In the genomic region with DNA sequence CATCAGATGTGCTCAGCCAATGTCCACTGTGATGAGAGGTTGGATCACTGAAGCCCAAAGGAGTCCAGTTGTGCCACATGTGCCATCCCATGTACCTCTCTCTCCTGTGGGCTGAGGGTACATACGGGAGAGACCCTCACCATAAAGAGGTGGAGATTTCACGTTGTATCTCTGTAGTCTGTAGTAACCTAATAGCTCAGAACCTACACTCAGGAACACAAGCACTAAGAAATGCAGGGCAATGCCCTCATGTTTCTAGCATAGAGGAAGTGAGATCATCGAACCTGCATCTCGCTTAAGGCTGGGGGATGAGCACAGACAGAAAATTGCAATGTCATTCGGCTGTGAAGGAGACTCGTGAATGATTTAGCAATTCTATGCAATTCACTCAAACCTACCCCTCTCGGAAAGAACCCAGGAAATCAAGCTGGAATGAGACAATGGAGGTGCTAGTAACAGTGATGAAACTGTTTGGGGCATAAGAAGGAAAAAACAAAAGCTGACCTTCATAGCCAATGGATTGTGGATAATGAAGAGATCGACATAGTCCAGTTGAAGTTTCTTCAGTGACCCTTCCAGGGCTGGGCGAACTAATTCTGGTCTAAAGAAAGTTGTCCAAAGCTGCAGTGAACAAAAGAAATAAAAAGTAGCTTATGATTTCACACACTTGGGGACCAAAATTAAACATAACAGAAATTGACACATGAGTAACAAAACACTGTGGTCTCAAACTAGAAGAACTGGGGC, we compare ENCODE assay signal across 9 cellular contexts.
DNase-seq lines count a peak whose midpoint lies in the region; ATAC-seq and TF ChIP-seq lines count a peak whose summit lies in the region.
"Had no signal": no experiment of that assay in that cellular context is flagged by ENCODE, and none has a peak within 500 bp of the region (broad histone marks: within the 10 kb centered on the region; RNA-seq: fewer than 3 reads in every experiment).

No MANE protein-coding gene starts in this region.

- TF ChIP-seq RAD21 in SK-N-SH (IDR thresholded peaks at IDR 0.05; ENCODE audit: low read length): no peak

- H3K9me3 ChIP-seq in SK-N-SH (no peaks in the 10 kb centered on the region), BE2C (no peaks in the 10 kb centered on the region)
- no peaks in the 10 kb centered on the region for H3K9me3 ChIP-seq in effector memory CD4-positive, alpha-beta T cell (ENCODE audit: control insufficient read depth, low read length)

- no peaks in the 10 kb centered on the region for H3K9me2 ChIP-seq in SK-N-SH

- no peaks in the 10 kb centered on the region for H3F3A ChIP-seq in SK-N-SH (replicated peaks; ENCODE audit: insufficient read depth)

- no peak overlapping the region for H3K27ac ChIP-seq in SK-N-SH (ENCODE audit: low read depth in 2 of 2, low read length in 1 of 2)
- no peak overlapping the region for H3K27ac ChIP-seq in effector memory CD4-positive, alpha-beta T cell (ENCODE audit: insufficient read depth, low read length, poor library complexity, severe bottlenecking)

- ATAC-seq in GM18505 (IDR thresholded peaks at IDR 0.05; ENCODE audit: unreplicated experiment) (peak; percentile 67), HG02870 (IDR thresholded peaks at IDR 0.05; ENCODE audit: unreplicated experiment) (peak; percentile 39), HG03039 (IDR thresholded peaks at IDR 0.05; ENCODE audit: unreplicated experiment) (no peak), HG03045 (IDR thresholded peaks at IDR 0.05; ENCODE audit: unreplicated experiment) (no peak)

- no peak for TF ChIP-seq POLR2A in GM18505 (IDR thresholded peaks at IDR 0.05; ENCODE audit: borderline replicate concordance, extremely low read depth, insufficient read depth, insufficient read length)

- H3K36me3 ChIP-seq in SK-N-SH (replicated peaks in 1 of 2; ENCODE audit: control insufficient read depth in 1 of 2, insufficient read depth in 2 of 2, low read length in 1 of 2) (no peaks in the 10 kb centered on the region), BE2C (no peaks in the 10 kb centered on the region)
- peaks cover 5% of the 10 kb centered on the region for H3K36me3 ChIP-seq in effector memory CD4-positive, alpha-beta T cell (ENCODE audit: control insufficient read depth, insufficient read depth, low read length)

- WGBS in SK-N-SH (ENCODE audit: low lambda C conversion rate): 24% methylated on average over 9 of the region's 9 CpGs

- H3K4me1 ChIP-seq in SK-N-SH (ENCODE audit: control insufficient read depth in 1 of 2, insufficient read depth in 2 of 2, low read depth in 1 of 2, low read length in 1 of 2): peaks cover 0 to 13% of the 10 kb centered on the region in 2 experiments; a peak in 1 of 4 replicates
- peaks cover 16% of the 10 kb centered on the region for H3K4me1 ChIP-seq in effector memory CD4-positive, alpha-beta T cell (ENCODE audit: control insufficient read depth, insufficient read depth, low read length, poor library complexity, severe bottlenecking)
- no peaks in the 10 kb centered on the region for H3K4me1 ChIP-seq in BE2C

- no peak overlapping the region for H3K4me2 ChIP-seq in SK-N-SH

- H4K20me1 ChIP-seq in SK-N-SH (ENCODE audit: insufficient read depth): no peaks in the 10 kb centered on the region

- DNase-seq in SK-N-SH (no peak), hepatic stellate cell (ENCODE audit: low spot score) (peak; percentile 63), BE2C (no peak)
- no peak for DNase-seq in effector memory CD4-positive, alpha-beta T cell
- DNase-seq: left cardiac atrium had no signal

- H3K4me3 ChIP-seq in SK-N-SH (ENCODE audit: low read depth in 2 of 2, low read length in 1 of 2): no peak overlapping the region
- no peak overlapping the region for H3K4me3 ChIP-seq in effector memory CD4-positive, alpha-beta T cell (ENCODE audit: insufficient read depth, low read depth, low read length, poor library complexity, severe bottlenecking)
- no peak overlapping the region for H3K4me3 ChIP-seq in BE2C (ENCODE audit: low read depth, low read length)

- POLR2A ChIA-PET in SK-N-SH (lab: Yijun Ruan, JAX): no interaction called here

- H3K79me2 ChIP-seq in SK-N-SH (ENCODE audit: insufficient read depth): no peaks in the 10 kb centered on the region

- no peak for TF ChIP-seq CTCF in SK-N-SH (IDR thresholded peaks at IDR 0.05)
- TF ChIP-seq CTCF in BE2C (IDR thresholded peaks at IDR 0.05; ENCODE audit: low read depth, low read length): no peak

- H3K27me3 ChIP-seq in SK-N-SH (ENCODE audit: insufficient read depth) (no peaks in the 10 kb centered on the region), BE2C (no peaks in the 10 kb centered on the region)
- no peaks in the 10 kb centered on the region for H3K27me3 ChIP-seq in effector memory CD4-positive, alpha-beta T cell (replicated peaks; ENCODE audit: control insufficient read depth, insufficient read depth, low read length, poor library complexity, severe bottlenecking)

- no peak for TF ChIP-seq EP300 in SK-N-SH (IDR thresholded peaks at IDR 0.05; ENCODE audit: borderline replicate concordance in 1 of 2, low read depth in 1 of 2, low read length in 1 of 2)

- 0 out of 2 replicates have a peak overlapping the region, but pooled peaks have one; percentile 4 for H3K9ac ChIP-seq in SK-N-SH

- H2AFZ ChIP-seq in SK-N-SH (ENCODE audit: low read depth): peak overlapping the region; percentile 68; the same call in 1 of the 2 replicates

- CTCF ChIA-PET in SK-N-SH (lab: Yijun Ruan, JAX): interaction anchor here (0.6 to 4.5 kb wide), 9 partner anchors 12 to 468 kb away, joined by 3 to 65 read pairs (median 4); no protein-coding TSS in a partner anchor

TF ChIP-seq in SK-N-SH, 30 proteins besides CTCF, POLR2A, EP300 and RAD21:
- no peak for TF ChIP-seq SMC3 (IDR thresholded peaks at IDR 0.05; ENCODE audit: low read depth, low read length)
- TF ChIP-seq CHD2 (IDR thresholded peaks at IDR 0.05; ENCODE audit: low read length, partially characterized antibody): no peak
- TF ChIP-seq MEF2A (IDR thresholded peaks at IDR 0.05; ENCODE audit: borderline replicate concordance, low read depth): no peak
- no peak for TF ChIP-seq FOXM1 (IDR thresholded peaks at IDR 0.05; ENCODE audit: low read depth)
- no peak for TF ChIP-seq RXRA (IDR thresholded peaks at IDR 0.05; ENCODE audit: borderline replicate concordance, low read depth)
- TF ChIP-seq, protein P1, sequence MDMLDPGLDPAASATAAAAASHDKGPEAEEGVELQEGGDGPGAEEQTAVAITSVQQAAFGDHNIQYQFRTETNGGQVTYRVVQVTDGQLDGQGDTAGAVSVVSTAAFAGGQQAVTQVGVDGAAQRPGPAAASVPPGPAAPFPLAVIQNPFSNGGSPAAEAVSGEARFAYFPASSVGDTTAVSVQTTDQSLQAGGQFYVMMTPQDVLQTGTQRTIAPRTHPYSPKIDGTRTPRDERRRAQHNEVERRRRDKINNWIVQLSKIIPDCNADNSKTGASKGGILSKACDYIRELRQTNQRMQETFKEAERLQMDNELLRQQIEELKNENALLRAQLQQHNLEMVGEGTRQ (IDR thresholded peaks at IDR 0.05; ENCODE audit: borderline replicate concordance, low read depth, low read length): no peak
- no peak for TF ChIP-seq NRF1 (IDR thresholded peaks at IDR 0.05; ENCODE audit: low read depth, low read length)
- no peak for TF ChIP-seq POLR2AphosphoS5 (IDR thresholded peaks at IDR 0.05; ENCODE audit: low read depth, low read length)
- no peak for TF ChIP-seq FOXJ3 (CRISPR knock-in tag; IDR thresholded peaks at IDR 0.05)
- TF ChIP-seq REST (IDR thresholded peaks at IDR 0.05; ENCODE audit: low read depth, low read length): no peak
- no peak for TF ChIP-seq MXI1 (IDR thresholded peaks at IDR 0.05; ENCODE audit: low read depth, low read length)
- TF ChIP-seq SIN3A (IDR thresholded peaks at IDR 0.05; ENCODE audit: borderline replicate concordance, low read depth, low read length): no peak
- TF ChIP-seq GATA2 (CRISPR knock-in tag; IDR thresholded peaks at IDR 0.05): no peak
- no peak for TF ChIP-seq ELF1 (IDR thresholded peaks at IDR 0.05)
- no peak for TF ChIP-seq EZH2phosphoT487 (IDR thresholded peaks at IDR 0.05; ENCODE audit: borderline replicate concordance, low read depth)
- TF ChIP-seq YY1 (IDR thresholded peaks at IDR 0.05; ENCODE audit: low read depth): no peak
- no peak for TF ChIP-seq JUND (IDR thresholded peaks at IDR 0.05)

Comparison
In these comparisons a context has a peak if more than half of its experiments do, and no peak if none do; other contexts are left out.
1. ATAC-seq: peak in GM18505 (single experiment) and HG02870 (single experiment); none in HG03039 (single experiment) and HG03045 (single experiment).